Comparison of ENCODE assay signal across 8 cellular contexts in genomic region chr16:84754353-84754856, GRCh38. TPM values are rescaled to one million over a fixed set of nuclear protein-coding genes. Genes with fewer than 3 reads are reported as not detected.
DNase-seq lines count a peak whose midpoint lies in the region; ATAC-seq, FAIRE-seq and TF ChIP-seq lines count a peak whose summit lies in the region.

No MANE protein-coding gene starts in this region.

- peaks cover 9% of the 10 kb centered on the region for H4K20me1 ChIP-seq in keratinocyte (ENCODE audit: control insufficient read depth, extremely low read depth, insufficient read depth, low read length)

- no peaks in the 10 kb centered on the region for H3K9me3 Mint-ChIP-seq in central memory CD8-positive, alpha-beta T cell

- H3K27ac Mint-ChIP-seq in central memory CD8-positive, alpha-beta T cell (ENCODE audit: low read depth), result no peak overlapping the region

- no peak overlapping the region for H2AFZ ChIP-seq in keratinocyte (ENCODE audit: control insufficient read depth, low read length)

- peaks cover 23% of the 10 kb centered on the region for H3K4me1 ChIP-seq in keratinocyte (ENCODE audit: control insufficient read depth, extremely low read depth, insufficient read depth, low read length)

- H3K27me3 ChIP-seq in keratinocyte (ENCODE audit: control insufficient read depth, extremely low read depth, insufficient read depth, low read length), result no peaks in the 10 kb centered on the region

- no peak overlapping the region for H3K4me3 ChIP-seq in WI38 (ENCODE audit: low read depth, low read length)
- peak overlapping the region in 2 of 3 experiments; percentile 52 to 58 for H3K4me3 ChIP-seq in keratinocyte (ENCODE audit: control insufficient read depth in 2 of 3, extremely low read depth in 1 of 3, insufficient read depth in 2 of 3, low read depth in 1 of 3, low read length in 3 of 3)

- dilution Hi-C loops in keratinocyte (cut with MboI; ENCODE audit: extremely low pct_ligation_motif_present, low sequenced_read_pairs), result no loop called here

- H3K36me3 Mint-ChIP-seq in central memory CD8-positive, alpha-beta T cell (ENCODE audit: insufficient read depth), result peaks cover 11% of the 10 kb centered on the region

- no peaks in the 10 kb centered on the region for H3K9me3 ChIP-seq in keratinocyte (ENCODE audit: control insufficient read depth, low read depth, low read length)

- TF ChIP-seq CTCF in GM10266 (IDR thresholded peaks at IDR 0.05; ENCODE audit: control insufficient read depth, insufficient read depth, low read depth, missing control alignments), result peak; percentile 84
- TF ChIP-seq CTCF in WI38 (IDR thresholded peaks at IDR 0.05; ENCODE audit: low read depth, low read length), result peak; percentile 55
- peak; percentile 58 to 76 (median 65) for TF ChIP-seq CTCF in keratinocyte (optimal IDR thresholded peaks at IDR 0.05 in 1 of 3, IDR thresholded peaks at IDR 0.05 in 1 of 3, conservative IDR thresholded peaks at IDR 0.05 in 1 of 3; ENCODE audit: extremely low read depth in 1 of 3, insufficient read depth in 2 of 3, low read length in 3 of 3)

- peaks cover 78% of the 10 kb centered on the region for H3K79me2 ChIP-seq in keratinocyte (ENCODE audit: control insufficient read depth, insufficient read depth, low read length)

- H3K4me1 Mint-ChIP-seq in central memory CD8-positive, alpha-beta T cell, result peaks cover 76% of the 10 kb centered on the region

- peak overlapping the region; percentile 75 for H3K9ac ChIP-seq in keratinocyte (ENCODE audit: control insufficient read depth, extremely low read depth, insufficient read depth, low read length)

- peaks cover 5 to 10% of the 10 kb centered on the region in 2 experiments for H3K36me3 ChIP-seq in keratinocyte (ENCODE audit: control insufficient read depth in 2 of 2, extremely low read depth in 1 of 2, insufficient read depth in 2 of 2, low read length in 2 of 2)

- no peaks in the 10 kb centered on the region for H3K9me1 ChIP-seq in keratinocyte (ENCODE audit: control insufficient read depth, extremely low read depth, insufficient read depth, low read length)

- no peaks in the 10 kb centered on the region for H3K27me3 Mint-ChIP-seq in central memory CD8-positive, alpha-beta T cell

- ATAC-seq in HG02798 (IDR thresholded peaks at IDR 0.05; ENCODE audit: poor library complexity, unreplicated experiment) (peak; percentile 77), HG03139 (IDR thresholded peaks at IDR 0.05; ENCODE audit: unreplicated experiment) (no peak)
- ATAC-seq in central memory CD8-positive, alpha-beta T cell (replicated peaks; ENCODE audit: extremely low read depth, poor library complexity, severe bottlenecking), result peak; percentile 59

- peak overlapping the region; percentile 79 for H3K27ac ChIP-seq in keratinocyte (ENCODE audit: control insufficient read depth, insufficient read depth, low read length)

- FAIRE-seq in keratinocyte (lab: Jason Lieb, UNC), result peak; percentile 94

- peak overlapping the region; percentile 80 for H3K4me2 ChIP-seq in keratinocyte (ENCODE audit: control insufficient read depth, extremely low read depth, insufficient read depth, low read depth, low read length)

- peak overlapping the region; percentile 37 for H3K4me3 Mint-ChIP-seq in central memory CD8-positive, alpha-beta T cell

- DNase-seq in GM10266 (ENCODE audit: extremely low spot score), result peak; percentile 72
- peak; percentile 58 for DNase-seq in NCI-H2196 (lab: John Stamatoyannopoulos, UW; ENCODE audit: unreplicated experiment)
- peak; percentile 46 to 72 for DNase-seq in central memory CD8-positive, alpha-beta T cell (ENCODE audit: low spot score in 2 of 2)
- DNase-seq in keratinocyte (ENCODE audit: low read depth, low spot score), result peak; percentile 74
- DNase-seq in stimulated activated CD4-positive, alpha-beta T cell treated with anti-CD3 and anti-CD28 coated beads, Interleukin-1b, Interleukin-23, amount 100 ng/mL, for 48 hours, result peak; percentile 63

RNA-seq across cellular contexts. Expression of gene USP10, which starts 54.6 kb away (rescaled TPM):
- 75.4 to 92.0 TPM (median 79.3 TPM) in 3 replicates for polyA plus RNA-seq in keratinocyte
- polyA plus RNA-seq in keratinocyte (2011; ENCODE audit: low read depth), result 39.3 TPM
- polyA plus RNA-seq in keratinocyte (2011; cell fraction: cytosol; rRNA removed), result 58.0 and 63.5 TPM in 2 replicates
- polyA plus RNA-seq in keratinocyte (2011; cell fraction: nucleus; rRNA removed), result 76.7 and 89.7 TPM in 2 replicates
- 47.6 and 78.5 TPM in 2 replicates for polyA plus RNA-seq in keratinocyte (2012; ENCODE audit: low replicate concordance)
- 213 to 474 TPM (median 267 TPM) in 3 replicates for polyA minus RNA-seq in keratinocyte
- polyA minus RNA-seq in keratinocyte (2011; cell fraction: cytosol; rRNA and poly(A)+ RNA removed), result 76.7 TPM
- polyA minus RNA-seq in keratinocyte (2011; cell fraction: nucleus; rRNA and poly(A)+ RNA removed), result 61.2 and 107 TPM in 2 replicates
